Comparison of ENCODE assay signal across 15 cellular contexts in the genomic region with DNA sequence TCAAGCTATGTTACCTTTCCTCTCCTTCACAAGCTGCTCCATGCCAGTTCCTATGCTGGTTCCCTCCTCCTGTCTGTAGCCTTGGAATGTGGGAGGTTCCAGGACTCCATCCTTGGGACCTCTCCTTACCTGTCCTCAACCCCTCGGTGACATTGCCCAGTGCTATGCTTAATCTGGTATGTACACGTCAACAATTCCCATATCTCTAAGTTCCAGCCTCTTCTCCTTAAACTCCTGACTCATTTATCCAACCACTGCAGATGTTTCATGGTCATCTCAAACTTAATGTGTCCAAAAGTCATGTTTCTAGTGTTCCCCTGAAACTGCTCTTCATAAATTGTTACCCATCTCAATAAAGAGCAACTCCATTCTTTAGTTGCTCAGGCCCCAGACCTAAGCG.
"Had no signal": no experiment of that assay in that cellular context is flagged by ENCODE, and none has a peak within 500 bp of the region (broad histone marks: within the 10 kb centered on the region; RNA-seq: fewer than 3 reads in every experiment).

No MANE protein-coding gene starts in this region.

- H3K27me3 Mint-ChIP-seq: type B pancreatic cell had no signal

- H3K27ac ChIP-seq: brain microvascular endothelial cell, foreskin keratinocyte, hepatocyte, SJCRH30 had no signal

- H3K27me3 ChIP-seq: brain microvascular endothelial cell, dorsolateral prefrontal cortex, hepatocyte, SJCRH30 had no signal

- FAIRE-seq: kidney had no signal

- H3K4me1 Mint-ChIP-seq: activated naive CD4-positive, alpha-beta T cell treated with anti-CD3 and anti-CD28 coated beads, Interleukin-2, amount 50 U/mL, for 24 hours had no signal

- H3K4me3 Mint-ChIP-seq: activated naive CD4-positive, alpha-beta T cell treated with anti-CD3 and anti-CD28 coated beads, Interleukin-2, amount 50 U/mL, for 24 hours; nephron; T-helper 2 cell treated with Interferon-gamma antibody and Interleukin-4, amounts not matched to agents 5 μg/mL and 100 μg/mL, for 36 hours; type B pancreatic cell had no signal

- H3K4me3 ChIP-seq: dorsolateral prefrontal cortex, hepatocyte, prostate gland, SJCRH30 had no signal

- H3K4me2 ChIP-seq: hepatocyte had no signal

- H3K79me2 ChIP-seq: hepatocyte had no signal

- H3K4me1 ChIP-seq: foreskin keratinocyte, SJCRH30 had no signal

- H3K9me3 ChIP-seq: prostate gland had no signal

- H2AFZ ChIP-seq: hepatocyte had no signal

- DNase-seq: activated effector memory CD4-positive, alpha-beta T cell treated with Interleukin-2 at 50 U/mL for 16 hours; amniotic stem cell; brain microvascular endothelial cell; dorsolateral prefrontal cortex; foreskin keratinocyte; occipital lobe; SJCRH30; SW 1271 had no signal

- H3K36me3 ChIP-seq: SJCRH30 had no signal

- H3K9me3 Mint-ChIP-seq: activated naive CD4-positive, alpha-beta T cell treated with anti-CD3 and anti-CD28 coated beads, Interleukin-2, amount 50 U/mL, for 24 hours; T-helper 2 cell treated with Interferon-gamma antibody and Interleukin-4, amounts not matched to agents 5 μg/mL and 100 μg/mL, for 36 hours; type B pancreatic cell had no signal

- H3K27ac Mint-ChIP-seq: activated naive CD4-positive, alpha-beta T cell treated with anti-CD3 and anti-CD28 coated beads, Interleukin-2, amount 50 U/mL, for 24 hours; nephron; T-helper 2 cell treated with Interferon-gamma antibody and Interleukin-4, amounts not matched to agents 5 μg/mL and 100 μg/mL, for 36 hours; type B pancreatic cell had no signal

- ATAC-seq: foreskin keratinocyte had no signal

- H3K36me3 Mint-ChIP-seq: activated naive CD4-positive, alpha-beta T cell treated with anti-CD3 and anti-CD28 coated beads, Interleukin-2, amount 50 U/mL, for 24 hours had no signal
